ENCODE assay signal across 1 cellular context in the genomic region with DNA sequence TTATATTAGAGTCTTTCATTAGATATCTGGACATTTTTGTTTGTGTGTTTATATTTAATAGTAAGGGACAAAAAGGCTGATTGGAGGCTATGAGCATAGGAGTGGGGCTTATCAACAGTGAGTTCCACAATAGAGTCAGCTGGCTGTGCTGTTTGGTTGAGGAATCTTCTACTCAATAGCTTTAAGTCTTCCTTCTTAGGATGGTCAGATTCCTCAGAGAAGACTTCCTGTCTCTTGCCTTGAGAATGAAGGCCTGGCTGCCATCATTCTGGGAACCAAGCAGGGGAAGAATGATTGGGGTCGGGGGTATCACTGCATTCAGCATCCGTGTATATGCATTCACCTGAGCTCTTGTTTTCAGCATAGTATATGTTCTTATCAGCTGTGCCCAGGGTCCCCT.
TF ChIP-seq lines count a peak whose summit lies in the region.

No MANE protein-coding gene starts in this region.

TF ChIP-seq in endothelial cell of umbilical vein, 7 proteins besides CTCF, POLR2A, EP300 and RAD21:
- TF ChIP-seq, protein P1, sequence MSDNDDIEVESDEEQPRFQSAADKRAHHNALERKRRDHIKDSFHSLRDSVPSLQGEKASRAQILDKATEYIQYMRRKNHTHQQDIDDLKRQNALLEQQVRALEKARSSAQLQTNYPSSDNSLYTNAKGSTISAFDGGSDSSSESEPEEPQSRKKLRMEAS (IDR thresholded peaks at IDR 0.05; ENCODE audit: insufficient read depth, insufficient read length), result no peak
- TF ChIP-seq MYC (IDR thresholded peaks at IDR 0.05; ENCODE audit: low read depth, low read length) (no peak), FOS (IDR thresholded peaks at IDR 0.05; ENCODE audit: borderline replicate concordance, insufficient read depth, low read length) (no peak), POLR2AphosphoS5 (IDR thresholded peaks at IDR 0.05; ENCODE audit: insufficient read depth, low read depth, low read length) (no peak), GATA2 (IDR thresholded peaks at IDR 0.05; ENCODE audit: insufficient read depth, insufficient read length, low read depth, low read length) (no peak), JUN (IDR thresholded peaks at IDR 0.05; ENCODE audit: borderline replicate concordance, insufficient read depth, insufficient read length, low read depth) (no peak), EZH2 (IDR thresholded peaks at IDR 0.05; ENCODE audit: borderline replicate concordance, low read depth, low read length, severe bottlenecking) (no peak)
